ENCODE assay signal across 14 cellular contexts in genomic region chr11:92759571-92760214, GRCh38.
DNase-seq lines count a peak whose midpoint lies in the region; ATAC-seq and TF ChIP-seq lines count a peak whose summit lies in the region.
"Had no signal": no experiment of that assay in that cellular context is flagged by ENCODE, and none has a peak within 500 bp of the region (broad histone marks: within the 10 kb centered on the region; RNA-seq: fewer than 3 reads in every experiment).

No MANE protein-coding gene starts in this region.

- DNase-seq in NCI-H1105 treated with DMSO at 0.1 percent for 48 hours (lab: John Stamatoyannopoulos, UW) (peak; percentile 20), NCI-H1105 (lab: John Stamatoyannopoulos, UW) (no peak), NCI-H2029 (lab: John Stamatoyannopoulos, UW) (peak; percentile 17), left lobe of liver (ENCODE audit: low spot score) (no peak), testis (no peak), NCI-H2107 (lab: John Stamatoyannopoulos, UW) (no peak)
- DNase-seq: 8988T; AML-193; CD8-positive, alpha-beta memory T cell; DMS 273 treated with DMSO at 0.1 percent for 48 hours; IMR-90 had no signal

- intact Hi-C loops in testis (cut with DNase I; ENCODE audit: low total_unique reads): no loop called here

- H3K36me3 ChIP-seq in testis (ENCODE audit: low read depth, missing control alignments): no peaks in the 10 kb centered on the region
- H3K36me3 ChIP-seq: BLaER1 had no signal

- TF ChIP-seq CTCF in testis (IDR thresholded peaks at IDR 0.05): no peak

- no peaks in the 10 kb centered on the region for H3K27me3 ChIP-seq in testis
- H3K27me3 ChIP-seq: BLaER1 had no signal

- no peak overlapping the region for H3K4me3 ChIP-seq in testis
- H3K4me3 ChIP-seq: BLaER1 had no signal

- peak; percentile 56 for ATAC-seq in left lobe of liver
- ATAC-seq in HG02852 (IDR thresholded peaks at IDR 0.05; ENCODE audit: unreplicated experiment): no peak
- ATAC-seq: HCT116 had no signal

- WGBS in testis, 2 donors: 90 to 93% methylated on average over 8 of the region's 8 CpGs

- no peaks in the 10 kb centered on the region for H3K4me1 ChIP-seq in testis
- H3K4me1 ChIP-seq: BLaER1 had no signal

- H3K27ac ChIP-seq in testis: no peak overlapping the region
- H3K27ac ChIP-seq: BLaER1 had no signal

- H3K9me3 ChIP-seq in testis: no peaks in the 10 kb centered on the region
- H3K9me3 ChIP-seq: BLaER1 had no signal

- TF ChIP-seq POLR2A in testis (IDR thresholded peaks at IDR 0.05): no peak

Comparison
In these comparisons a context has a peak if more than half of its experiments do, and no peak if none do; other contexts are left out.
1. DNase-seq: peak in NCI-H1105 treated with DMSO at 0.1 percent for 48 hours (single experiment) and NCI-H2029 (single experiment); none in NCI-H1105 (single experiment), left lobe of liver (single experiment), testis (single experiment) and NCI-H2107 (single experiment).